9 cellular contexts compared by ENCODE assay signal in genomic region chr6:25889877-25890853, GRCh38. TPM values are rescaled to one million over a fixed set of nuclear protein-coding genes. Genes with fewer than 3 reads are reported as not detected.
A peak's percentile ranks its signal among the peaks of the same experiment; 100 is the strongest.
DNase-seq lines count a peak whose midpoint lies in the region; ATAC-seq and TF ChIP-seq lines count a peak whose summit lies in the region.
"Had no signal": no experiment of that assay in that cellular context is flagged by ENCODE, and none has a peak within 500 bp of the region (broad histone marks: within the 10 kb centered on the region; RNA-seq: fewer than 3 reads in every experiment).

No MANE protein-coding gene starts in this region.

- DNase-seq in MCF 10A (ENCODE audit: unreplicated experiment) = peak; percentile 75
- no peak for DNase-seq in breast epithelium (ENCODE audit: low spot score in 2 of 2)
- DNase-seq in NCI-H2107 (lab: John Stamatoyannopoulos, UW) = peak; percentile 0
- DNase-seq in WERI-Rb-1 = peak; percentile 55
- no peak for DNase-seq in left ventricle myocardium superior
- DNase-seq in smooth muscle cell (lab: John Stamatoyannopoulos, UW; ENCODE audit: unreplicated experiment) = no peak

- H3K36me3 ChIP-seq in breast epithelium (no peaks in the 10 kb centered on the region), WERI-Rb-1 (no peaks in the 10 kb centered on the region), smooth muscle cell (ENCODE audit: low read depth) (no peaks in the 10 kb centered on the region)

- CTCF ChIA-PET in MCF 10A (lab: Yijun Ruan, JAX) = interaction anchor here (0.5 to 3.2 kb wide), 15 partner anchors 9 to 1363 kb away, joined by 3 to 23 read pairs (median 4); partner anchors contain the start of genes CARMIL1 and SLC17A3

- no peaks in the 10 kb centered on the region for H4K20me1 ChIP-seq in smooth muscle cell (ENCODE audit: low read depth)

- peak; percentile 60 for TF ChIP-seq CTCF in MCF 10A (IDR thresholded peaks at IDR 0.05; ENCODE audit: unreplicated experiment)
- peak in 1 of 3 donors; percentile 24 for TF ChIP-seq CTCF in breast epithelium (IDR thresholded peaks at IDR 0.05)
- TF ChIP-seq CTCF in WERI-Rb-1 (IDR thresholded peaks at IDR 0.05; ENCODE audit: low read depth, low read length) = peak; percentile 60
- peak; percentile 57 for TF ChIP-seq CTCF in smooth muscle cell (IDR thresholded peaks at IDR 0.05; ENCODE audit: borderline replicate concordance, insufficient read depth, poor library complexity, severe bottlenecking)

- no peaks in the 10 kb centered on the region for H3K27me3 Mint-ChIP-seq in MCF 10A (ENCODE audit: insufficient read depth, unreplicated experiment)

- peak; percentile 47 for ATAC-seq in left ventricle myocardium superior
- no peak for ATAC-seq in GM19467 (IDR thresholded peaks at IDR 0.05; ENCODE audit: unreplicated experiment)
- ATAC-seq in activated CD4-positive, CD25-positive, alpha-beta regulatory T cell treated with anti-CD3 and anti-CD28 coated beads, Interleukin-2, amount 50 U/mL, for 24 hours = no peak

- H3K27me3 ChIP-seq in breast epithelium (no peaks in the 10 kb centered on the region), WERI-Rb-1 (ENCODE audit: insufficient read depth, low read depth, severe bottlenecking) (no peaks in the 10 kb centered on the region), smooth muscle cell (ENCODE audit: low read depth) (no peaks in the 10 kb centered on the region)

- H3K4me3 ChIP-seq in breast epithelium (no peak overlapping the region), WERI-Rb-1 (ENCODE audit: low read depth, low read length) (no peak overlapping the region), smooth muscle cell (no peak overlapping the region)

- no peak overlapping the region for H3K9ac ChIP-seq in smooth muscle cell (ENCODE audit: low read depth)

- no peaks in the 10 kb centered on the region for H3K9me3 Mint-ChIP-seq in MCF 10A (ENCODE audit: unreplicated experiment)
- H3K9me3 Mint-ChIP-seq: activated T-cell treated with anti-CD3 and anti-CD28 coated beads, Interleukin-2, amount 50 U/mL, for 72 hours had no signal

- H3K4me2 ChIP-seq in smooth muscle cell = no peak overlapping the region

- no peak overlapping the region for H3K27ac ChIP-seq in breast epithelium
- H3K27ac ChIP-seq in WERI-Rb-1 = no peak overlapping the region
- H3K27ac ChIP-seq in smooth muscle cell (ENCODE audit: low read depth) = no peak overlapping the region

- H3K4me3 Mint-ChIP-seq in MCF 10A (ENCODE audit: unreplicated experiment) = no peak overlapping the region
- H3K4me3 Mint-ChIP-seq: activated T-cell treated with anti-CD3 and anti-CD28 coated beads, Interleukin-2, amount 50 U/mL, for 72 hours had no signal

- intact Hi-C loops in MCF 10A (cut with micrococcal nuclease) (loop anchor here (1.0 to 5.0 kb wide), 8 partner anchors 52 to 668 kb away; no protein-coding TSS in a partner anchor), breast epithelium (cut with DNase I; ENCODE audit: low total_unique reads) (no loop called here), left ventricle myocardium superior (cut with micrococcal nuclease) (no loop called here)

- POLR2A ChIA-PET in MCF 10A (lab: Yijun Ruan, JAX) = interaction anchor here (0.6 to 1.8 kb wide), 5 partner anchors 20 to 269 kb away, joined by 3 to 6 read pairs (median 4); no protein-coding TSS in a partner anchor

- no peaks in the 10 kb centered on the region for H3K79me2 ChIP-seq in smooth muscle cell (ENCODE audit: low read depth)

- H3F3A ChIP-seq in smooth muscle cell (ENCODE audit: low read depth) = no peaks in the 10 kb centered on the region

- H3K36me3 Mint-ChIP-seq in MCF 10A (ENCODE audit: insufficient read depth, unreplicated experiment) = no peaks in the 10 kb centered on the region

- H3K4me1 Mint-ChIP-seq in MCF 10A (ENCODE audit: insufficient read depth, unreplicated experiment) = no peaks in the 10 kb centered on the region

- H2AFZ ChIP-seq in smooth muscle cell (ENCODE audit: low read depth) = no peak overlapping the region

- no peak for TF ChIP-seq POLR2A in breast epithelium (IDR thresholded peaks at IDR 0.05)

- no TSS peak for BruUV-seq in MCF 10A (replicated peaks; lab: Mats Ljungman, UMichigan)

- H3K4me1 ChIP-seq in breast epithelium = no peaks in the 10 kb centered on the region
- no peaks in the 10 kb centered on the region for H3K4me1 ChIP-seq in smooth muscle cell (ENCODE audit: low read depth)

- WGBS in smooth muscle cell (ENCODE audit: low lambda C conversion rate) = 70% methylated on average over 5 of the region's 5 CpGs

- no peak overlapping the region for H3K27ac Mint-ChIP-seq in MCF 10A (ENCODE audit: low read depth, unreplicated experiment)
- H3K27ac Mint-ChIP-seq: activated T-cell treated with anti-CD3 and anti-CD28 coated beads, Interleukin-2, amount 50 U/mL, for 72 hours had no signal

- H3K9me3 ChIP-seq in breast epithelium = no peaks in the 10 kb centered on the region
- no peaks in the 10 kb centered on the region for H3K9me3 ChIP-seq in WERI-Rb-1 (ENCODE audit: severe bottlenecking)
- no peaks in the 10 kb centered on the region for H3K9me3 ChIP-seq in smooth muscle cell (replicated peaks; ENCODE audit: low read depth)

RNA-seq across cellular contexts. Expression of gene SLC17A3, which starts 16.1 kb away (rescaled TPM):
- not detected in 2 replicates for total RNA-seq in MCF 10A (2022)
- not detected for total RNA-seq in breast epithelium
- total RNA-seq in left ventricle myocardium superior = not detected
- not detected in 2 replicates for total RNA-seq in smooth muscle cell
- polyA plus RNA-seq in smooth muscle cell = not detected in 2 replicates

RNA-seq across cellular contexts. Expression of gene SLC17A2, which starts 40.3 kb away (rescaled TPM):
- total RNA-seq in MCF 10A (2022) (not detected in 2 replicates), breast epithelium (not detected), left ventricle myocardium superior (not detected), smooth muscle cell (not detected in 2 replicates)
- not detected in 2 replicates for polyA plus RNA-seq in smooth muscle cell
- total RNA-seq: activated T-cell treated with anti-CD3 and anti-CD28 coated beads, Interleukin-2, amount 50 U/mL, for 72 hours had no signal

RNA-seq across cellular contexts. Expression of gene SLC17A1, which starts 58.3 kb away (rescaled TPM):
- total RNA-seq in MCF 10A (2022) (not detected in 2 replicates), breast epithelium (not detected), left ventricle myocardium superior (not detected), smooth muscle cell (not detected in 2 replicates)
- not detected in 2 replicates for polyA plus RNA-seq in smooth muscle cell

Comparison
In these comparisons a context has a peak if more than half of its experiments do, and no peak if none do; other contexts are left out.
1. DNase-seq: peak in MCF 10A (single experiment), NCI-H2107 (single experiment) and WERI-Rb-1 (single experiment); none in breast epithelium (0 of 2), left ventricle myocardium superior (single experiment) and smooth muscle cell (single experiment).